In genomic region chr10:103661198-103661950, GRCh38 we compare ENCODE assay signal across 1 cellular context.
TF ChIP-seq lines count a peak whose summit lies in the region.

No MANE protein-coding gene starts in this region.

TF ChIP-seq in HepG2, 621 proteins besides CTCF, POLR2A, EP300 and RAD21 (continued from another document and continues in another):
- peak; percentile 52 for TF ChIP-seq ZNF687 (CRISPR knock-in tag; IDR thresholded peaks at IDR 0.05)
- 0 out of 2 replicates have a peak, but pooled peaks have one; percentile 1 for TF ChIP-seq KDM2A (CRISPR knock-in tag; IDR thresholded peaks at IDR 0.05; ENCODE audit: borderline replicate concordance, low read depth)
- TF ChIP-seq, protein P1, sequence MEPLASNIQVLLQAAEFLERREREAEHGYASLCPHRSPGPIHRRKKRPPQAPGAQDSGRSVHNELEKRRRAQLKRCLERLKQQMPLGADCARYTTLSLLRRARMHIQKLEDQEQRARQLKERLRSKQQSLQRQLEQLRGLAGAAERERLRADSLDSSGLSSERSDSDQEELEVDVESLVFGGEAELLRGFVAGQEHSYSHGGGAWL (CRISPR knock-in tag; IDR thresholded peaks at IDR 0.05), result no peak
- no peak for TF ChIP-seq BRF2 (CRISPR knock-in tag; IDR thresholded peaks at IDR 0.05)
- TF ChIP-seq ZBTB8A (CRISPR knock-in tag; IDR thresholded peaks at IDR 0.05; ENCODE audit: borderline replicate concordance, low read depth), result 0 out of 2 replicates have a peak, but pooled peaks have one; percentile 57
- TF ChIP-seq NPAS2 (CRISPR knock-in tag; IDR thresholded peaks at IDR 0.05; ENCODE audit: borderline replicate concordance), result no peak
- TF ChIP-seq NFYB (CRISPR knock-in tag; IDR thresholded peaks at IDR 0.05), result peak; percentile 25; the same call in 1 of the 2 replicates
- TF ChIP-seq FOXK1 (CRISPR knock-in tag; IDR thresholded peaks at IDR 0.05; ENCODE audit: borderline replicate concordance, low read depth), result no peak
- no peak for TF ChIP-seq HMG20B (CRISPR knock-in tag; conservative IDR thresholded peaks at IDR 0.05)
- peak; percentile 56 for TF ChIP-seq POLR2G (IDR thresholded peaks at IDR 0.05; ENCODE audit: low read depth, low read length)
- TF ChIP-seq HOXD1 (CRISPR knock-in tag; IDR thresholded peaks at IDR 0.05), result peak; percentile 1; the same call in 1 of the 2 replicates
- TF ChIP-seq ZNF724P (CRISPR knock-in tag; IDR thresholded peaks at IDR 0.05; ENCODE audit: borderline replicate concordance), result no peak
- TF ChIP-seq TOPORS (CRISPR knock-in tag; IDR thresholded peaks at IDR 0.05), result peak; percentile 78; the same call in 1 of the 2 replicates
- 0 out of 2 replicates have a peak, but pooled peaks have one; percentile 50 for TF ChIP-seq NR0B2 (CRISPR knock-in tag; IDR thresholded peaks at IDR 0.05)
- TF ChIP-seq, protein P2, sequence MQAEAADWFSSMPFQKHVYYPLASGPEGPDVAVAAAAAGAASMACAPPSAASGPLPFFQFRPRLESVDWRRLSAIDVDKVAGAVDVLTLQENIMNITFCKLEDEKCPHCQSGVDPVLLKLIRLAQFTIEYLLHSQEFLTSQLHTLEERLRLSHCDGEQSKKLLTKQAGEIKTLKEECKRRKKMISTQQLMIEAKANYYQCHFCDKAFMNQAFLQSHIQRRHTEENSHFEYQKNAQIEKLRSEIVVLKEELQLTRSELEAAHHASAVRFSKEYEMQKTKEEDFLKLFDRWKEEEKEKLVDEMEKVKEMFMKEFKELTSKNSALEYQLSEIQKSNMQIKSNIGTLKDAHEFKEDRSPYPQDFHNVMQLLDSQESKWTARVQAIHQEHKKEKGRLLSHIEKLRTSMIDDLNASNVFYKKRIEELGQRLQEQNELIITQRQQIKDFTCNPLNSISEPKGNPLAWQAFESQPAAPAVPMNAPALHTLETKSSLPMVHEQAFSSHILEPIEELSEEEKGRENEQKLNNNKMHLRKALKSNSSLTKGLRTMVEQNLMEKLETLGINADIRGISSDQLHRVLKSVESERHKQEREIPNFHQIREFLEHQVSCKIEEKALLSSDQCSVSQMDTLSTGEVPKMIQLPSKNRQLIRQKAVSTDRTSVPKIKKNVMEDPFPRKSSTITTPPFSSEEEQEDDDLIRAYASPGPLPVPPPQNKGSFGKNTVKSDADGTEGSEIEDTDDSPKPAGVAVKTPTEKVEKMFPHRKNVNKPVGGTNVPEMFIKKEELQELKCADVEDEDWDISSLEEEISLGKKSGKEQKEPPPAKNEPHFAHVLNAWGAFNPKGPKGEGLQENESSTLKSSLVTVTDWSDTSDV (CRISPR knock-in tag; IDR thresholded peaks at IDR 0.05), result peak; percentile 76; the same call in 1 of the 2 replicates
- TF ChIP-seq MAZ (IDR thresholded peaks at IDR 0.05; ENCODE audit: borderline replicate concordance, low read depth, low read length), result 0 out of 2 replicates have a peak, but pooled peaks have one; percentile 35
- no peak for TF ChIP-seq MAZ (CRISPR knock-in tag; IDR thresholded peaks at IDR 0.05; ENCODE audit: low read depth)
- 0 out of 2 replicates have a peak, but pooled peaks have one; percentile 52 for TF ChIP-seq MEIS2 (CRISPR knock-in tag; IDR thresholded peaks at IDR 0.05)
- TF ChIP-seq ZSCAN9 (CRISPR knock-in tag; IDR thresholded peaks at IDR 0.05; ENCODE audit: borderline replicate concordance), result no peak
- no peak for TF ChIP-seq JARID2 (CRISPR knock-in tag; IDR thresholded peaks at IDR 0.05; ENCODE audit: insufficient replicate concordance)
- 0 out of 2 replicates have a peak, but pooled peaks have one; percentile 34 for TF ChIP-seq BCL6 (CRISPR knock-in tag; IDR thresholded peaks at IDR 0.05)
- TF ChIP-seq IRF2 (CRISPR knock-in tag; IDR thresholded peaks at IDR 0.05), result no peak
- TF ChIP-seq ZNF121 (CRISPR knock-in tag; IDR thresholded peaks at IDR 0.05), result peak; percentile 13; the same call in 1 of the 2 replicates
- TF ChIP-seq, protein P3, sequence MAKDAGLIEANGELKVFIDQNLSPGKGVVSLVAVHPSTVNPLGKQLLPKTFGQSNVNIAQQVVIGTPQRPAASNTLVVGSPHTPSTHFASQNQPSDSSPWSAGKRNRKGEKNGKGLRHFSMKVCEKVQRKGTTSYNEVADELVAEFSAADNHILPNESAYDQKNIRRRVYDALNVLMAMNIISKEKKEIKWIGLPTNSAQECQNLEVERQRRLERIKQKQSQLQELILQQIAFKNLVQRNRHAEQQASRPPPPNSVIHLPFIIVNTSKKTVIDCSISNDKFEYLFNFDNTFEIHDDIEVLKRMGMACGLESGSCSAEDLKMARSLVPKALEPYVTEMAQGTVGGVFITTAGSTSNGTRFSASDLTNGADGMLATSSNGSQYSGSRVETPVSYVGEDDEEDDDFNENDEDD (CRISPR knock-in tag; IDR thresholded peaks at IDR 0.05; ENCODE audit: borderline replicate concordance), result no peak
- TF ChIP-seq, protein P4, sequence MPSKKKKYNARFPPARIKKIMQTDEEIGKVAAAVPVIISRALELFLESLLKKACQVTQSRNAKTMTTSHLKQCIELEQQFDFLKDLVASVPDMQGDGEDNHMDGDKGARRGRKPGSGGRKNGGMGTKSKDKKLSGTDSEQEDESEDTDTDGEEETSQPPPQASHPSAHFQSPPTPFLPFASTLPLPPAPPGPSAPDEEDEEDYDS (CRISPR knock-in tag; IDR thresholded peaks at IDR 0.05), result peak; percentile 61
- TF ChIP-seq ZBTB3 (CRISPR knock-in tag; IDR thresholded peaks at IDR 0.05; ENCODE audit: borderline replicate concordance, low read depth), result 0 out of 2 replicates have a peak, but pooled peaks have one; percentile 0
- no peak for TF ChIP-seq ZFP1 (CRISPR knock-in tag; IDR thresholded peaks at IDR 0.05)
- TF ChIP-seq ZNF431 (CRISPR knock-in tag; IDR thresholded peaks at IDR 0.05; ENCODE audit: borderline replicate concordance, low read depth), result no peak
- TF ChIP-seq, protein P5, sequence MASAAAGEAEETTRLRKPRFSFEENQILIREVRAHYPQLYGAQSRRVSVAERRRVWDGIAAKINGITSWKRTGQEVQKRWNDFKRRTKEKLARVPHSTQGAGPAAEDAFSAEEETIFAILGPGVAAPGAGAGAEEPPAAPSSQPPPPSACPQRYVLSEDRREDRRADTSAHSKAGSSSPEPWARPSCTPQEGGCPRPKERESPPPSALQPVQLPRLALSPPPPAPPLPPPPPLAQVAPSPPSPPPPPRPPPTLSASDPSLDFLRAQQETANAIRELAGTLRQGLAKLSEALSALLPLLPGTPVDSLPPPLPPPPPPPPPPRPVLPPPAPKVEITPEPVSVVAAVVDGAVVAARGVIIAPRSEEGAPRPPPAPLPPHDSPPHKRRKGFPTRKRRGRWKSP (CRISPR knock-in tag; IDR thresholded peaks at IDR 0.05), result peak; percentile 0; the same call in 1 of the 2 replicates
- TF ChIP-seq ZSCAN5A (CRISPR knock-in tag; IDR thresholded peaks at IDR 0.05; ENCODE audit: borderline replicate concordance), result 0 out of 2 replicates have a peak, but pooled peaks have one; percentile 61
- TF ChIP-seq, protein P6, sequence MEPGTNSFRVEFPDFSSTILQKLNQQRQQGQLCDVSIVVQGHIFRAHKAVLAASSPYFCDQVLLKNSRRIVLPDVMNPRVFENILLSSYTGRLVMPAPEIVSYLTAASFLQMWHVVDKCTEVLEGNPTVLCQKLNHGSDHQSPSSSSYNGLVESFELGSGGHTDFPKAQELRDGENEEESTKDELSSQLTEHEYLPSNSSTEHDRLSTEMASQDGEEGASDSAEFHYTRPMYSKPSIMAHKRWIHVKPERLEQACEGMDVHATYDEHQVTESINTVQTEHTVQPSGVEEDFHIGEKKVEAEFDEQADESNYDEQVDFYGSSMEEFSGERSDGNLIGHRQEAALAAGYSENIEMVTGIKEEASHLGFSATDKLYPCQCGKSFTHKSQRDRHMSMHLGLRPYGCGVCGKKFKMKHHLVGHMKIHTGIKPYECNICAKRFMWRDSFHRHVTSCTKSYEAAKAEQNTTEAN (CRISPR knock-in tag; conservative IDR thresholded peaks at IDR 0.05), result no peak
- TF ChIP-seq GRHL1 (CRISPR knock-in tag; conservative IDR thresholded peaks at IDR 0.05), result no peak
- TF ChIP-seq ZNF160 (CRISPR knock-in tag; IDR thresholded peaks at IDR 0.05), result 0 out of 2 replicates have a peak, but pooled peaks have one; percentile 29
- peak; percentile 58; the same call in 1 of the 2 replicates for TF ChIP-seq RBFOX2 (IDR thresholded peaks at IDR 0.05; ENCODE audit: low read depth, low read length)
- TF ChIP-seq, protein P7, sequence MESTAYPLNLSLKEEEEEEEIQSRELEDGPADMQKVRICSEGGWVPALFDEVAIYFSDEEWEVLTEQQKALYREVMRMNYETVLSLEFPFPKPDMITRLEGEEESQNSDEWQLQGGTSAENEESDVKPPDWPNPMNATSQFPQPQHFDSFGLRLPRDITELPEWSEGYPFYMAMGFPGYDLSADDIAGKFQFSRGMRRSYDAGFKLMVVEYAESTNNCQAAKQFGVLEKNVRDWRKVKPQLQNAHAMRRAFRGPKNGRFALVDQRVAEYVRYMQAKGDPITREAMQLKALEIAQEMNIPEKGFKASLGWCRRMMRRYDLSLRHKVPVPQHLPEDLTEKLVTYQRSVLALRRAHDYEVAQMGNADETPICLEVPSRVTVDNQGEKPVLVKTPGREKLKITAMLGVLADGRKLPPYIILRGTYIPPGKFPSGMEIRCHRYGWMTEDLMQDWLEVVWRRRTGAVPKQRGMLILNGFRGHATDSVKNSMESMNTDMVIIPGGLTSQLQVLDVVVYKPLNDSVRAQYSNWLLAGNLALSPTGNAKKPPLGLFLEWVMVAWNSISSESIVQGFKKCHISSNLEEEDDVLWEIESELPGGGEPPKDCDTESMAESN (CRISPR knock-in tag; conservative IDR thresholded peaks at IDR 0.05), result peak; percentile 66
- TF ChIP-seq, protein P8, sequence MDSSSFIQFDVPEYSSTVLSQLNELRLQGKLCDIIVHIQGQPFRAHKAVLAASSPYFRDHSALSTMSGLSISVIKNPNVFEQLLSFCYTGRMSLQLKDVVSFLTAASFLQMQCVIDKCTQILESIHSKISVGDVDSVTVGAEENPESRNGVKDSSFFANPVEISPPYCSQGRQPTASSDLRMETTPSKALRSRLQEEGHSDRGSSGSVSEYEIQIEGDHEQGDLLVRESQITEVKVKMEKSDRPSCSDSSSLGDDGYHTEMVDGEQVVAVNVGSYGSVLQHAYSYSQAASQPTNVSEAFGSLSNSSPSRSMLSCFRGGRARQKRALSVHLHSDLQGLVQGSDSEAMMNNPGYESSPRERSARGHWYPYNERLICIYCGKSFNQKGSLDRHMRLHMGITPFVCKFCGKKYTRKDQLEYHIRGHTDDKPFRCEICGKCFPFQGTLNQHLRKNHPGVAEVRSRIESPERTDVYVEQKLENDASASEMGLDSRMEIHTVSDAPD (CRISPR knock-in tag; IDR thresholded peaks at IDR 0.05), result no peak
- 0 out of 2 replicates have a peak, but pooled peaks have one; percentile 58 for TF ChIP-seq ZNF224 (CRISPR knock-in tag; IDR thresholded peaks at IDR 0.05)
- TF ChIP-seq KMT2B (CRISPR knock-in tag; IDR thresholded peaks at IDR 0.05), result no peak
